Comparison of ENCODE assay signal across 19 cellular contexts in the genomic region with DNA sequence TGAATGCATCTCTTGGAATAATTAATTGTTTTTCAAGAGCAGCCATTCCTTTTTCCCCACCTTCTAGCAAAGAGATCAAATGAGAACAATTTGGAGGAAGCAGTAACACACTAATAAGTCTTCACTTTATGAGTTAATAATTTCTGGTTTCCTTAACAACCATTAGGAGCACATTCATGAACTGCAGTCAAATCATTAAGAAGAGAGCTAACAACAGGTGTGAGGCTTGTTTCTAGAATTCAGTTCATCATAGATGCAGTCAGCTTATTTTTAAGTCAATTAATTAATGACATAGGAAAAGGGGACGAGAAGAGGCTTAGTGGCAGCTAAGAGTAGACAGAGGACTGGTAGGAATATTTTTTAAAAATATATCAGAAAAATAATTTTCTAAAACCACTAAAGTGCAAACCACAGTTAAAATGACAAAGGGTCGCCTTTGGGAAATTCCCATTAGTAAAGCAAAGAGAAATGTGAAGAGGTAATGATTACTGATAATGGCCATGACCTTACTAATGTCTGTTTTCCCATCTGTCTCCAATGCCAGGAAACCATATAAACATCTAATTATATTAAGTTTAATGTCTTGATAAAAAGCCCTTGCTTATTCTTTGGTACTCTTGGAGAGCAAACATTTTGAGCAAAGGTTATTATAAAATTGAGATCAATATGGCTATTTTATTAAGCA.
DNase-seq lines count a peak whose midpoint lies in the region; ATAC-seq, FAIRE-seq and TF ChIP-seq lines count a peak whose summit lies in the region.
"Had no signal": no experiment of that assay in that cellular context is flagged by ENCODE, and none has a peak within 500 bp of the region (broad histone marks: within the 10 kb centered on the region; RNA-seq: fewer than 3 reads in every experiment).

No MANE protein-coding gene starts in this region.

- TF ChIP-seq CTCF in ascending aorta (IDR thresholded peaks at IDR 0.05) = no peak

- intact Hi-C loops in ascending aorta (cut with DNase I) = no loop called here

- FAIRE-seq in GM19239 (lab: Jason Lieb, UNC) = no peak
- FAIRE-seq: G401.6 had no signal

- H3K4me1 ChIP-seq in ascending aorta = no peaks in the 10 kb centered on the region

- no peaks in the 10 kb centered on the region for H3K27me3 ChIP-seq in ascending aorta
- H3K27me3 ChIP-seq: BE2C had no signal

- no peak overlapping the region for H3K27ac ChIP-seq in ascending aorta

- no peaks in the 10 kb centered on the region for H3K9me3 ChIP-seq in ascending aorta
- H3K9me3 ChIP-seq: BE2C had no signal

- H3K4me3 ChIP-seq in ascending aorta = no peak overlapping the region

- H3K36me3 ChIP-seq in ascending aorta = no peaks in the 10 kb centered on the region
- H3K36me3 ChIP-seq: BE2C had no signal

- DNase-seq in NCI-H1417 treated with DMSO at 0.1 percent for 48 hours (lab: John Stamatoyannopoulos, UW) (peak; percentile 48), kidney tubule cell (ENCODE audit: low spot score) (peak; percentile 63), ascending aorta (ENCODE audit: low spot score in 2 of 2) (no peak), GM19239 (ENCODE audit: insufficient read length, low spot score) (no peak), DMS53 (lab: John Stamatoyannopoulos, UW) (no peak)
- DNase-seq: BE2C; CD4-positive, alpha-beta memory T cell; DMS79 treated with DMSO at 0.1 percent for 48 hours; HFFc6; Kasumi-1; NCI-H1694; NCI-H2107; NCI-H345; NCI-H526 treated with DMSO at 0.1 percent for 48 hours; SHP77 treated with DMSO at 0.1 percent for 48 hours; SW 1271 had no signal

- ATAC-seq in GM19397 (IDR thresholded peaks at IDR 0.05; ENCODE audit: unreplicated experiment) (peak; percentile 52), HG02970 (IDR thresholded peaks at IDR 0.05; ENCODE audit: low FRiP score, unreplicated experiment) (peak; percentile 56)

Comparison
In these comparisons a context has a peak if more than half of its experiments do, and no peak if none do; other contexts are left out.
1. DNase-seq: peak in NCI-H1417 treated with DMSO at 0.1 percent for 48 hours (single experiment) and kidney tubule cell (single experiment); none in ascending aorta (0 of 2), GM19239 (single experiment) and DMS53 (single experiment).